ENCODE assay signal across 24 cellular contexts in genomic region chr18:61860302-61860701, GRCh38. TPM values are rescaled to one million over a fixed set of nuclear protein-coding genes. Genes with fewer than 3 reads are reported as not detected.
"Had no signal": no experiment of that assay in that cellular context is flagged by ENCODE, and none has a peak within 500 bp of the region (broad histone marks: within the 10 kb centered on the region; RNA-seq: fewer than 3 reads in every experiment).

No MANE protein-coding gene starts in this region.

- H3K27ac ChIP-seq: cardiac muscle cell, KMS-11, SK-N-MC had no signal

- ATAC-seq: activated naive CD4-positive, alpha-beta T cell treated with anti-CD3 and anti-CD28 coated beads, Interleukin-2, amount 50 U/mL, for 72 hours; activated naive CD8-positive, alpha-beta T cell treated with anti-CD3 and anti-CD28 coated beads, Interleukin-2, amount 50 U/mL, for 24 hours; activated T-cell treated with anti-CD3 and anti-CD28 coated beads, Interleukin-2, amount 50 U/mL, for 4 hours had no signal

- H3K9me3 Mint-ChIP-seq: activated naive CD4-positive, alpha-beta T cell treated with anti-CD3 and anti-CD28 coated beads, Interleukin-2, amount 50 U/mL, for 72 hours; activated naive CD8-positive, alpha-beta T cell treated with anti-CD3 and anti-CD28 coated beads, Interleukin-2, amount 50 U/mL, for 24 hours; activated T-cell treated with anti-CD3 and anti-CD28 coated beads, Interleukin-2, amount 50 U/mL, for 4 hours; T-helper 2 cell treated with Interferon-gamma antibody and Interleukin-4, amounts not matched to agents 5 μg/mL and 100 μg/mL, for 36 hours had no signal

- H3K27me3 ChIP-seq: cardiac muscle cell had no signal

- H3K27ac Mint-ChIP-seq: activated naive CD4-positive, alpha-beta T cell treated with anti-CD3 and anti-CD28 coated beads, Interleukin-2, amount 50 U/mL, for 72 hours; activated naive CD8-positive, alpha-beta T cell treated with anti-CD3 and anti-CD28 coated beads, Interleukin-2, amount 50 U/mL, for 24 hours; brain; T-helper 2 cell treated with Interferon-gamma antibody and Interleukin-4, amounts not matched to agents 5 μg/mL and 100 μg/mL, for 36 hours had no signal

- H3K27me3 Mint-ChIP-seq: activated naive CD8-positive, alpha-beta T cell treated with anti-CD3 and anti-CD28 coated beads, Interleukin-2, amount 50 U/mL, for 24 hours; brain had no signal

- DNase-seq: activated CD4-positive, alpha-beta T cell treated with anti-CD3 and anti-CD28 coated beads for 48 hours; activated CD4-positive, alpha-beta T cell treated with anti-CD3 and anti-CD28 coated beads, Interleukin-2, amount 50 U/mL, for 4 hours; activated CD4-positive, CD25-positive, alpha-beta regulatory T cell treated with anti-CD3 and anti-CD28 coated beads, Interleukin-2, amount 50 U/mL, for 72 hours; activated effector memory CD4-positive, alpha-beta T cell treated with anti-CD3 and anti-CD28 coated beads, Interleukin-2, amount 50 U/mL, for 16 hours; activated naive CD4-positive, alpha-beta T cell treated with Interleukin-2 at 50 U/mL for 16 hours; activated naive CD8-positive, alpha-beta T cell treated with anti-CD3 and anti-CD28 coated beads, Interleukin-2, amount 50 U/mL, for 24 hours; activated T-cell treated with anti-CD3 and anti-CD28 coated beads, Interleukin-2, amount 50 U/mL, for 4 hours; amygdala; NCI-H1092; NCI-H1417; NCI-H1930; NCI-H2171; NCI-H2227 treated with DMSO at 0.1 percent for 48 hours; NCI-H446 treated with DMSO at 0.1 percent for 48 hours; NCI-H526; NCI-H774; T-helper 1 cell had no signal

- H3K9ac ChIP-seq: KMS-11 had no signal

- H3K4me3 ChIP-seq: cardiac muscle cell, SK-N-MC had no signal

- H3K4me3 Mint-ChIP-seq: activated naive CD8-positive, alpha-beta T cell treated with anti-CD3 and anti-CD28 coated beads, Interleukin-2, amount 50 U/mL, for 24 hours; activated T-cell treated with anti-CD3 and anti-CD28 coated beads, Interleukin-2, amount 50 U/mL, for 4 hours; brain; T-helper 2 cell treated with Interferon-gamma antibody and Interleukin-4, amounts not matched to agents 5 μg/mL and 100 μg/mL, for 36 hours had no signal

- H3K36me3 ChIP-seq: cardiac muscle cell had no signal

- H3K36me3 Mint-ChIP-seq: activated naive CD4-positive, alpha-beta T cell treated with anti-CD3 and anti-CD28 coated beads, Interleukin-2, amount 50 U/mL, for 72 hours had no signal

- H3K4me2 ChIP-seq: KMS-11 had no signal

- H3K4me1 Mint-ChIP-seq: activated naive CD8-positive, alpha-beta T cell treated with anti-CD3 and anti-CD28 coated beads, Interleukin-2, amount 50 U/mL, for 24 hours had no signal

RNA-seq across cellular contexts. Expression of gene RNF152, which starts 32.5 kb away (rescaled TPM):
- total RNA-seq: OCI-LY7 had no signal
